11 cellular contexts compared by ENCODE assay signal in the genomic region with DNA sequence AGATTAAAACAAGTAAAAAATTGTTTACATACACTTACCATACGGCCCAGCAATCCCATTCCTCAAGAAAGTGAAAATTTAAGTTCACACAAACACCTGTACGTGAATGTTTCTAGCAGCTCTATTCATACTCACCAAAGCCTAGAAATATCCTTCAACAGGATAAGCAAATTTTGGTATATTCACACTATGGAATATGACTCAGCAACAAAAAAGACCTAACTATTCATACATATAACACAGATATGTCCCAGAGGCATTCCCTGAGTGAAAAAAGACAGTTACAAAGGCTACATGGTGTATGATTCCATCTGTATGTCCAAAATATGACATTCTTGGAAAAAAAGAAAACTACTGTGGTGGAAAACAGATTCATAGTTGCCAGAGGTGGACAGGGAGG.
"Had no signal": no experiment of that assay in that cellular context is flagged by ENCODE, and none has a peak within 500 bp of the region (broad histone marks: within the 10 kb centered on the region; RNA-seq: fewer than 3 reads in every experiment).

No MANE protein-coding gene starts in this region.

- H2AFZ ChIP-seq: GM23248, GM23338 had no signal

- H3K4me1 ChIP-seq: HAP-1 had no signal

- H3K27ac ChIP-seq: GM23248 had no signal

- ATAC-seq: GM23338, HCT116 had no signal

- FAIRE-seq: H1, H54 had no signal

- DNase-seq: GM23248, GOT3, H7, H9, HCEC 1CT, HFFc6 had no signal

- H3K36me3 ChIP-seq: HAP-1 had no signal

- H3K4me3 ChIP-seq: GM23248, GM23338, HAP-1 had no signal

- H3K4me2 ChIP-seq: GM23338 had no signal

- H3K9ac ChIP-seq: GM23248 had no signal
